In the genomic region with DNA sequence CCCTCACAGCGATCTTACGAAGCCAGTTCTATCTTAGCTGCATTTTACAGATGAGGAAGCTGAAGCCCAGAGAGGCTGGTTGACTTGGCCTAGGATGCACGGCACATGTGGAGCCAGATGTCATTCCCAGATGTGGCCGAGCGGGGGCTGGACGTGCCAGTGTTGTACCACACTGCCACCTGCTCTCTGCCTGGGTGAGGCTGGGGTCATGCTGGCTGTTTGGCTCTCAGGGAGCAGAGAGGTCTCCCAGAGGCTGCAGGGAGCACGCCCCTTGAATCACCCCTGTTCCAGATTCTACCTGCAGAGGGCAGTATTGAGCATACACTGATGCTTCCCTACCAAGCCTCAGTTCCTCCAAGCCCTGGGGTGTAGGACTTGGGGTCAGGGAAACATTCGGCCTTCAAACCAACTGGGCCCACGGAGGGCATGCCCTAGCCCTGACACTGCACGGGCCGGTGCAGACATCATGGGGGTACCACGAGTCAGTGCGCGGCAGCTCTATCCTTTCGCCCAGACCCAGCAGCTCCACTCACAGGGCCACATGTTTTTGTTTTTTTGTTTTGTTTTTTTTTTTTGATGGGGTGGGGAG, we compare ENCODE assay signal across 8 cellular contexts. TPM values are rescaled to one million over a fixed set of nuclear protein-coding genes. Genes with fewer than 3 reads are reported as not detected.
DNase-seq lines count a peak whose midpoint lies in the region; ATAC-seq and TF ChIP-seq lines count a peak whose summit lies in the region.

No MANE protein-coding gene starts in this region.

- H3K27ac ChIP-seq in coronary artery (no peak overlapping the region), lung (ENCODE audit: low read depth in 1 of 2, low read length in 1 of 2) (no peak overlapping the region)

- no peaks in the 10 kb centered on the region for H3K27me3 ChIP-seq in lung (ENCODE audit: control insufficient read depth, insufficient read depth)

- no peaks in the 10 kb centered on the region for H3K36me3 ChIP-seq in lung (ENCODE audit: control insufficient read depth in 2 of 2, insufficient read depth in 2 of 2, low read length in 2 of 2)

- peaks cover 0 to 4% of the 10 kb centered on the region in 2 donors for H3K4me1 ChIP-seq in lung (ENCODE audit: control insufficient read depth in 2 of 2, insufficient read depth in 2 of 2, low read length in 2 of 2)

- no peak overlapping the region for H3K4me3 ChIP-seq in coronary artery
- H3K4me3 ChIP-seq in lung = no peak overlapping the region

- 60 to 69% methylated on average over 15 of the region's 15 CpGs for WGBS in lung, 2 donors

- TF ChIP-seq CTCF in coronary artery (IDR thresholded peaks at IDR 0.05) (peak; percentile 63), lung (IDR thresholded peaks at IDR 0.05; ENCODE audit: control extremely low read depth, extremely low read depth) (peak; percentile 56)

- DNase-seq in NCI-H1436 (lab: John Stamatoyannopoulos, UW) = peak; percentile 44
- DNase-seq in NCI-H1436 treated with DMSO at 0.1 percent for 48 hours (lab: John Stamatoyannopoulos, UW) = no peak
- DNase-seq in NCI-H146 (lab: John Stamatoyannopoulos, UW) = peak; percentile 39
- peak; percentile 83 for DNase-seq in activated CD4-positive, alpha-beta T cell treated with anti-CD3 and anti-CD28 coated beads for 48 hours
- no peak for DNase-seq in coronary artery (ENCODE audit: low spot score)
- DNase-seq in lung (ENCODE audit: low spot score) = peak; percentile 66
- DNase-seq in stimulated activated CD8-positive, alpha-beta memory T cell treated with anti-CD3 and anti-CD28 coated beads, Interleukin-4, amount 100 ng/mL, for 1 hour (ENCODE audit: low read depth in 2 of 2, low spot score in 1 of 2) = peak; percentile 56 to 58

- no peaks in the 10 kb centered on the region for H3K9me3 ChIP-seq in lung (ENCODE audit: control insufficient read depth in 2 of 2, insufficient read depth in 1 of 2, low read length in 1 of 2)

- no peak for ATAC-seq in lung (ENCODE audit: insufficient read depth, low FRiP score)
- ATAC-seq in GM21515 (IDR thresholded peaks at IDR 0.05; ENCODE audit: unreplicated experiment) = no peak

RNA-seq across cellular contexts. Expression of a gene that starts 3.8 kb away (rescaled TPM):
- 10 to 100 TPM; 14.4 to 24.1 TPM for total RNA-seq in lung
- polyA plus RNA-seq in lung = 10 to 100 TPM in 1 of 2 donors, 1 to 10 TPM in 1; 9.3 to 20.0 TPM

Comparison
In these comparisons a context has a peak if more than half of its experiments do, and no peak if none do; other contexts are left out.
1. DNase-seq: peak in NCI-H1436 (single experiment), NCI-H146 (single experiment), activated CD4-positive, alpha-beta T cell treated with anti-CD3 and anti-CD28 coated beads for 48 hours (single experiment), lung (single experiment) and stimulated activated CD8-positive, alpha-beta memory T cell treated with anti-CD3 and anti-CD28 coated beads, Interleukin-4, amount 100 ng/mL, for 1 hour (2 of 2); none in NCI-H1436 treated with DMSO at 0.1 percent for 48 hours (single experiment) and coronary artery (single experiment).